In genomic region chr3:27939510-27939909, GRCh38 we compare ENCODE assay signal across 24 cellular contexts.
"Had no signal": no experiment of that assay in that cellular context is flagged by ENCODE, and none has a peak within 500 bp of the region (broad histone marks: within the 10 kb centered on the region; RNA-seq: fewer than 3 reads in every experiment).

No MANE protein-coding gene starts in this region.

- H3K27ac ChIP-seq: adrenal gland, body of pancreas had no signal

- H3K27ac Mint-ChIP-seq: activated CD8-positive, alpha-beta T cell treated with anti-CD3 and anti-CD28 coated beads, Interleukin-2, amount 10 ng/mL, durations not matched to agents 7 days and 5 days; activated naive CD8-positive, alpha-beta T cell treated with anti-CD3 and anti-CD28 coated beads, Interleukin-2, amount 10 ng/mL, durations not matched to agents 7 days and 5 days; T-helper 17 cell; WTC11 had no signal

- H3K36me3 Mint-ChIP-seq: activated naive CD8-positive, alpha-beta T cell treated with anti-CD3 and anti-CD28 coated beads, Interleukin-2, amount 10 ng/mL, durations not matched to agents 7 days and 5 days had no signal

- H3K36me3 ChIP-seq: adrenal gland, cardiac muscle cell had no signal

- DNase-seq: activated CD4-positive, alpha-beta T cell treated with anti-CD3 and anti-CD28 coated beads for 48 hours; activated CD4-positive, alpha-beta T cell treated with anti-CD3 and anti-CD28 coated beads, Interleukin-2, amount 50 U/mL, for 4 hours; activated CD4-positive, CD25-positive, alpha-beta regulatory T cell treated with anti-CD3 and anti-CD28 coated beads, Interleukin-2, amount 50 U/mL, for 72 hours; activated CD8-positive, alpha-beta memory T cell treated with anti-CD3 and anti-CD28 coated beads, Interleukin-2, amount 50 U/mL, for 48 hours; activated CD8-positive, alpha-beta T cell treated with anti-CD3 and anti-CD28 coated beads, Interleukin-2, amount 10 ng/mL, durations not matched to agents 7 days and 5 days; activated naive CD4-positive, alpha-beta T cell treated with anti-CD3 and anti-CD28 coated beads, Interleukin-2, amount 50 U/mL, for 16 hours; activated naive CD8-positive, alpha-beta T cell treated with anti-CD3 and anti-CD28 coated beads, Interleukin-2, amount 10 ng/mL, durations not matched to agents 7 days and 5 days; activated T-cell treated with anti-CD3 and anti-CD28 coated beads, Interleukin-2, amount 50 U/mL, for 1 hour; aorta; body of pancreas; Karpas-422; NCI-H1048; NCI-H146; NCI-H187 treated with DMSO at 0.1 percent for 48 hours; NCI-H2081 treated with DMSO at 0.1 percent for 48 hours; NCI-H446; NCI-H524; SHP77; T-helper 17 cell; T-helper 9 cell had no signal

- H3K9me3 Mint-ChIP-seq: WTC11 had no signal

- H3K27me3 ChIP-seq: adrenal gland, body of pancreas, cardiac muscle cell had no signal

- FAIRE-seq: RCC 7860 had no signal

- ATAC-seq: activated CD8-positive, alpha-beta T cell treated with anti-CD3 and anti-CD28 coated beads, Interleukin-2, amount 10 ng/mL, durations not matched to agents 7 days and 5 days; body of pancreas; T-helper 17 cell had no signal

- H3K4me3 ChIP-seq: adrenal gland, body of pancreas, cardiac muscle cell had no signal

- H3K4me3 Mint-ChIP-seq: activated CD8-positive, alpha-beta T cell treated with anti-CD3 and anti-CD28 coated beads, Interleukin-2, amount 10 ng/mL, durations not matched to agents 7 days and 5 days; activated naive CD8-positive, alpha-beta T cell treated with anti-CD3 and anti-CD28 coated beads, Interleukin-2, amount 10 ng/mL, durations not matched to agents 7 days and 5 days; T-helper 17 cell; WTC11 had no signal

- H3K27me3 Mint-ChIP-seq: activated naive CD8-positive, alpha-beta T cell treated with anti-CD3 and anti-CD28 coated beads, Interleukin-2, amount 10 ng/mL, durations not matched to agents 7 days and 5 days; T-helper 17 cell had no signal

- H3K4me1 ChIP-seq: adrenal gland, body of pancreas had no signal

- H3K9me3 ChIP-seq: adrenal gland, body of pancreas had no signal
